ENCODE assay signal across 15 cellular contexts in the genomic region with DNA sequence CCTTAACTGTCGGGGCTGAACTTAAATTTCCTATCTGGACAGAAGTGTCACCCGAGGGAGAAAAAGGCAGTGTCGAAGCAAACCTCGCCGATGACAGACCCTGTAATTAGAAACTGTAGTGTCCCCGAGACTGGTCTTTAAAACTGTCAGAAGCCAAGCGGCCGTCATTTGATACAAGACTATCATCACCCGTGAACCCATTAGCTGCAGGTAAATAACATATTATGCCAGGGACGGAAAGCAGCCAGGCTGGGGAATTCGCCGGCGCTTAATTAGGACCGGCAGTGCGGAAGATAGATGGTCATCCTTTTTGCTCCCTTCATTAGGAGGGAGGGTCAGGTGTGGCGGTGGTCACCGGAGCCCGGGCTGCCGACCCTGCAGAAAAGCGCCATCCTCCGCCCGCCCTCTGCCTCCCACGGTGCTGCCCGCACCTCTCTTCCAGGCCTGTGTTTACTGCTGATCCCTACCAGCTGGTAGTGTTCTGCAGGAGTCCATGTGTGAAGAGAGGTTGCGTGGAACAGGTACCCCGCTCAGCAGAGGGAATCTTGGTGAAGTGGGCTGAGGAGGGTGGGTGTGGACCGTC.
"Had no signal": no experiment of that assay in that cellular context is flagged by ENCODE, and none has a peak within 500 bp of the region (broad histone marks: within the 10 kb centered on the region; RNA-seq: fewer than 3 reads in every experiment).

No MANE protein-coding gene starts in this region.

- H3K9me3 Mint-ChIP-seq: activated CD4-positive, alpha-beta memory T cell treated with anti-CD3 and anti-CD28 coated beads for 36 hours; activated T-cell treated with anti-CD3 and anti-CD28 coated beads, Interleukin-2, amount 50 U/mL, for 4 hours; naive B cell; stimulated activated memory B cell treated with anti-CD40 and anti-IgM and Interleukin-4, amounts not matched to agents 10 μg/mL and 1 μg/mL and 100 μg/mL, for 72 hours had no signal

- H3K4me3 Mint-ChIP-seq: activated CD4-positive, alpha-beta memory T cell treated with anti-CD3 and anti-CD28 coated beads for 36 hours; activated T-cell treated with anti-CD3 and anti-CD28 coated beads, Interleukin-2, amount 50 U/mL, for 4 hours; stimulated activated memory B cell treated with anti-CD40 and anti-IgM and Interleukin-4, amounts not matched to agents 10 μg/mL and 1 μg/mL and 100 μg/mL, for 72 hours had no signal

- ATAC-seq: activated T-cell treated with anti-CD3 and anti-CD28 coated beads, Interleukin-2, amount 50 U/mL, for 4 hours; left lung; stimulated activated memory B cell treated with anti-CD40 and anti-IgM and Interleukin-4, amounts not matched to agents 10 μg/mL and 1 μg/mL and 100 μg/mL, for 72 hours had no signal

- H3K27ac ChIP-seq: adrenal gland, hepatocyte, left lung, neutrophil, tibial artery, uterus had no signal

- H3K36me3 Mint-ChIP-seq: activated CD4-positive, alpha-beta memory T cell treated with anti-CD3 and anti-CD28 coated beads for 36 hours; naive B cell; stimulated activated memory B cell treated with anti-CD40 and anti-IgM and Interleukin-4, amounts not matched to agents 10 μg/mL and 1 μg/mL and 100 μg/mL, for 72 hours had no signal

- H3K27me3 Mint-ChIP-seq: activated CD4-positive, alpha-beta memory T cell treated with anti-CD3 and anti-CD28 coated beads for 36 hours had no signal

- H2AFZ ChIP-seq: hepatocyte had no signal

- H3K4me3 ChIP-seq: adrenal gland, hepatocyte, left lung, tibial artery, uterus had no signal

- H3K27ac Mint-ChIP-seq: activated CD4-positive, alpha-beta memory T cell treated with anti-CD3 and anti-CD28 coated beads for 36 hours; stimulated activated memory B cell treated with anti-CD40 and anti-IgM and Interleukin-4, amounts not matched to agents 10 μg/mL and 1 μg/mL and 100 μg/mL, for 72 hours had no signal

- H3K4me2 ChIP-seq: hepatocyte had no signal

- H3K9me3 ChIP-seq: adrenal gland, left lung, neutrophil, tibial artery, uterus had no signal

- H3K4me1 ChIP-seq: adrenal gland, tibial artery, uterus had no signal

- H3K36me3 ChIP-seq: adrenal gland, left lung, neutrophil, tibial artery, uterus had no signal

- H3K27me3 ChIP-seq: adrenal gland, hepatocyte, left lung, neutrophil, tibial artery, uterus had no signal

- DNase-seq: activated CD4-positive, alpha-beta memory T cell treated with anti-CD3 and anti-CD28 coated beads for 36 hours; activated CD4-positive, alpha-beta T cell treated with anti-CD3 and anti-CD28 coated beads for 1 hour; activated effector memory CD4-positive, alpha-beta T cell treated with Interleukin-2 at 50 U/mL for 16 hours; activated naive CD4-positive, alpha-beta T cell treated with anti-CD3 and anti-CD28 coated beads, Interleukin-2, amount 50 U/mL, for 16 hours; activated T-cell treated with anti-CD3 and anti-CD28 coated beads, Interleukin-2, amount 50 U/mL, for 4 hours; adrenal gland; naive B cell; stimulated activated CD4-positive, alpha-beta T cell treated with anti-CD3 and anti-CD28 coated beads, Interleukin-2, amount 100 ng/mL, for 48 hours; T-helper 9 cell; tibial artery; uterus had no signal
